10 cellular contexts compared by ENCODE assay signal in the genomic region with DNA sequence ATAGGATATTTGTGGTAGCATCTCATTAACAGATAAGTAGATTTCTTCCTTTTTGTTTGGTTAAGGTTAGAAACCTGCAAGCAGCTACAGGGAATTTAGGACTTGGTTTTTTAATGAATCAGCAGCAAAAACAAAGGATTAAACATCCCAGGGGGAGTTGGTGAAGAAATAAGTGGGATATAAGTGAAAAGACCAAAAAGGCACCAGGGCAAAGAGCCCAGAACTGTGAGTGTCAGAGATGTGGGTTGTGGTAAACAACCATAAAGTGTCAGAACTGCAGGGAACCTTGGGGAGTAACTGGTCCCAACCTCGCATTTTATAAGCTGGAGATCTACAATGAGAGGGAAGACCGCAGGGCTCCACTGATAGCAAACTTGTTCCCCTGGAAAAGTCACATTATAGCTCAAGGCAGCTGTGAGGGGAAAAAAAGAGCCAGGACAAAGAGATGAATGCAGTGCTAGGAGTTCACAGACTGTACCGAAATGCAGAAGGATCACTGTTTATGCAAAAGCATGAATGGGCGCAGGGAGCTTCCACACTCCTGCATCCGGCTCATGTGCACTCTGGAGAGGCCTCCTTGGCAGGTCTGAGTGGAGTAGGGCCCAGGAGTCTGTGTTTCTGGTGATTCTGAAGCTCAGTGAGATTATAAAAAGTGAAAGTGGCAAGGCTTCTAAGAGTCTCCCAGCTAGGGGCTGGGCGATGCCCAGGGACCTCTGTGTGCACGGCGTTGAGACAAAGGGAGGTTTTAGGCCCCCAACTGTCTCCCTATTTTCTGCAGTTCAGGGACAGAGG.
A peak's percentile ranks its signal among the peaks of the same experiment; 100 is the strongest.
DNase-seq lines count a peak whose midpoint lies in the region; ATAC-seq and TF ChIP-seq lines count a peak whose summit lies in the region.
"Had no signal": no experiment of that assay in that cellular context is flagged by ENCODE, and none has a peak within 500 bp of the region (broad histone marks: within the 10 kb centered on the region; RNA-seq: fewer than 3 reads in every experiment).

No MANE protein-coding gene starts in this region.

- H2BK20ac ChIP-seq in H9 (ENCODE audit: low read depth, low read length, poor library complexity, severe bottlenecking): no peak overlapping the region

- H3K4ac ChIP-seq in H9 (ENCODE audit: low read depth, low read length): no peak overlapping the region

- peaks cover 56 to 58% of the 10 kb centered on the region in 2 experiments for H3K4me1 Mint-ChIP-seq in H9
- peaks cover 4% of the 10 kb centered on the region for H3K4me1 Mint-ChIP-seq in activated CD4-positive, alpha-beta memory T cell treated with anti-CD3 and anti-CD28 coated beads for 36 hours (ENCODE audit: low read depth)

- no peak overlapping the region for H2BK15ac ChIP-seq in H9 (ENCODE audit: low read depth, low read length)

- H3K79me2 ChIP-seq in H9 (ENCODE audit: insufficient read depth, low read length): no peaks in the 10 kb centered on the region

- H3K27ac Mint-ChIP-seq in H9: peak overlapping the region; percentile 5 to 45 (median 19); a peak in 5 of 7 replicates
- no peak overlapping the region for H3K27ac Mint-ChIP-seq in activated CD4-positive, alpha-beta memory T cell treated with anti-CD3 and anti-CD28 coated beads for 36 hours
- H3K27ac Mint-ChIP-seq: activated B cell treated with CpG ODN at 0.5 μM for 24 hours had no signal

- H3K56ac ChIP-seq in H9 (ENCODE audit: insufficient read length, low read depth, low read length): no peak overlapping the region

- H2BK5ac ChIP-seq in H9 (ENCODE audit: insufficient read length, low read length): no peak overlapping the region

- no peaks in the 10 kb centered on the region for H3K9me3 ChIP-seq in H9 (ENCODE audit: control insufficient read depth, low read depth, low read length)

- H3K23me2 ChIP-seq in H9 (ENCODE audit: insufficient read length, low read depth, low read length, poor library complexity, severe bottlenecking): peaks cover under 1% of the 10 kb centered on the region

- H3K27me3 Mint-ChIP-seq in H9 (ENCODE audit: low read depth): no peaks in the 10 kb centered on the region; the same call in none of the 2 replicates
- H3K27me3 Mint-ChIP-seq in activated CD4-positive, alpha-beta memory T cell treated with anti-CD3 and anti-CD28 coated beads for 36 hours: no peaks in the 10 kb centered on the region

- TF ChIP-seq CTCF in H9 (conservative IDR thresholded peaks at IDR 0.05): no peak
- TF ChIP-seq CTCF in astrocyte of the cerebellum (IDR thresholded peaks at IDR 0.05; ENCODE audit: low read depth, low read length, missing control alignments): no peak

- no peaks in the 10 kb centered on the region for H4K20me1 ChIP-seq in H9 (ENCODE audit: control insufficient read depth, insufficient read depth, insufficient read length)

- intact Hi-C loops in activated CD4-positive, alpha-beta memory T cell treated with anti-CD3 and anti-CD28 coated beads for 36 hours (cut with micrococcal nuclease): no loop called here

- H3K4me3 ChIP-seq in astrocyte of the cerebellum (ENCODE audit: low read depth, low read length): peak overlapping the region; percentile 4

- no peak overlapping the region for H3K4me2 ChIP-seq in H9 (ENCODE audit: insufficient read depth, insufficient read length, low read length)

- H3K18ac ChIP-seq in H9 (ENCODE audit: insufficient read length, low read depth, low read length): no peak overlapping the region

- peaks cover 16% of the 10 kb centered on the region; the same call in 1 of the 2 replicates for H3K4me1 ChIP-seq in H9 (ENCODE audit: insufficient read depth, low read length)

- H4K8ac ChIP-seq in H9 (replicated peaks; ENCODE audit: insufficient read length, low read depth, low read length): no peak overlapping the region

- H3K27me3 ChIP-seq in H9 (ENCODE audit: insufficient read depth, low read length): no peaks in the 10 kb centered on the region

- H3K9ac ChIP-seq in H9 (ENCODE audit: extremely low read depth, insufficient read length, low read length): no peak overlapping the region

- WGBS in H9 (ENCODE audit: extremely low coverage, insufficient read length, low lambda C conversion rate): no CpG with 5 or more reads among the region's 8 CpGs

- H3K23ac ChIP-seq in H9 (ENCODE audit: insufficient read length, low read depth, low read length): no peak overlapping the region

- H4K91ac ChIP-seq in H9 (ENCODE audit: insufficient read length, low read depth, low read length): no peak overlapping the region

- H3K79me1 ChIP-seq in H9 (ENCODE audit: insufficient read depth, low read depth, low read length, poor library complexity, severe bottlenecking): no peaks in the 10 kb centered on the region

- no peak overlapping the region for H3K4me3 Mint-ChIP-seq in H9
- no peak overlapping the region for H3K4me3 Mint-ChIP-seq in activated CD4-positive, alpha-beta memory T cell treated with anti-CD3 and anti-CD28 coated beads for 36 hours
- H3K4me3 Mint-ChIP-seq: activated B cell treated with CpG ODN at 0.5 μM for 24 hours had no signal

- H2BK120ac ChIP-seq in H9 (ENCODE audit: low read depth, low read length, poor library complexity, severe bottlenecking): no peak overlapping the region

- CTCF ChIA-PET in activated CD4-positive, alpha-beta memory T cell treated with anti-CD3 and anti-CD28 coated beads for 36 hours (lab: Charles Lee): interaction anchor here (0.6 kb wide), 1 partner anchor 467 kb away, joined by 3 read pairs; no protein-coding TSS in a partner anchor

- H3K36me3 Mint-ChIP-seq in H9 (ENCODE audit: insufficient read depth in 1 of 3, low read depth in 3 of 3): no peaks in the 10 kb centered on the region
- H3K36me3 Mint-ChIP-seq in activated CD4-positive, alpha-beta memory T cell treated with anti-CD3 and anti-CD28 coated beads for 36 hours: no peaks in the 10 kb centered on the region

- POLR2A ChIA-PET in activated CD4-positive, alpha-beta memory T cell treated with anti-CD3 and anti-CD28 coated beads for 36 hours (lab: Charles Lee): no interaction called here

- no peak overlapping the region for H3T11ph ChIP-seq in H9 (ENCODE audit: low read length)

- no peak overlapping the region for H4K5ac ChIP-seq in H9 (ENCODE audit: insufficient read length, low read depth, low read length)

- H3K14ac ChIP-seq in H9 (ENCODE audit: insufficient read depth, low read length): no peak overlapping the region; the same call in 1 of the 2 replicates

- H2AK5ac ChIP-seq in H9 (ENCODE audit: insufficient read length, low read length): no peak overlapping the region

- no peak for DNase-seq in H9
- peak; percentile 96 for DNase-seq in astrocyte of the cerebellum (ENCODE audit: low read depth)
- peak; percentile 4 to 53 for DNase-seq in hippocampal formation (lab: John Stamatoyannopoulos, UW)
- peak; percentile 82 for DNase-seq in stromal cell of bone marrow (ENCODE audit: low read depth)
- DNase-seq in activated CD4-positive, alpha-beta memory T cell treated with anti-CD3 and anti-CD28 coated beads for 36 hours: no peak
- DNase-seq: activated B cell treated with CpG ODN at 0.5 μM for 24 hours, NCI-H524 had no signal

- ATAC-seq in HG03378 (IDR thresholded peaks at IDR 0.05; ENCODE audit: unreplicated experiment) (no peak), HG03354 (IDR thresholded peaks at IDR 0.05; ENCODE audit: poor library complexity, severe bottlenecking, unreplicated experiment) (no peak), GM18502 (IDR thresholded peaks at IDR 0.05; ENCODE audit: poor library complexity, unreplicated experiment) (no peak)

- in situ Hi-C loops in astrocyte of the cerebellum (cut with HindIII; ENCODE audit: low sequenced_read_pairs): no loop called here

- H3K27ac ChIP-seq in H9 (ENCODE audit: insufficient read length, low read depth, low read length): no peak overlapping the region

- no peaks in the 10 kb centered on the region for H3K9me3 Mint-ChIP-seq in H9
- H3K9me3 Mint-ChIP-seq in activated CD4-positive, alpha-beta memory T cell treated with anti-CD3 and anti-CD28 coated beads for 36 hours: no peaks in the 10 kb centered on the region
- H3K9me3 Mint-ChIP-seq: activated B cell treated with CpG ODN at 0.5 μM for 24 hours had no signal

- H2BK12ac ChIP-seq in H9 (ENCODE audit: insufficient read length, low read depth, low read length): no peak overlapping the region

- H2AFZ ChIP-seq in H9 (ENCODE audit: low read length): no peak overlapping the region

Comparison
In these comparisons a context has a peak if more than half of its experiments do, and no peak if none do; other contexts are left out.
1. DNase-seq: peak in astrocyte of the cerebellum (single experiment), hippocampal formation (2 of 2) and stromal cell of bone marrow (single experiment); none in H9 (single experiment) and activated CD4-positive, alpha-beta memory T cell treated with anti-CD3 and anti-CD28 coated beads for 36 hours (single experiment).